ENCODE assay signal across 13 cellular contexts in the genomic region with DNA sequence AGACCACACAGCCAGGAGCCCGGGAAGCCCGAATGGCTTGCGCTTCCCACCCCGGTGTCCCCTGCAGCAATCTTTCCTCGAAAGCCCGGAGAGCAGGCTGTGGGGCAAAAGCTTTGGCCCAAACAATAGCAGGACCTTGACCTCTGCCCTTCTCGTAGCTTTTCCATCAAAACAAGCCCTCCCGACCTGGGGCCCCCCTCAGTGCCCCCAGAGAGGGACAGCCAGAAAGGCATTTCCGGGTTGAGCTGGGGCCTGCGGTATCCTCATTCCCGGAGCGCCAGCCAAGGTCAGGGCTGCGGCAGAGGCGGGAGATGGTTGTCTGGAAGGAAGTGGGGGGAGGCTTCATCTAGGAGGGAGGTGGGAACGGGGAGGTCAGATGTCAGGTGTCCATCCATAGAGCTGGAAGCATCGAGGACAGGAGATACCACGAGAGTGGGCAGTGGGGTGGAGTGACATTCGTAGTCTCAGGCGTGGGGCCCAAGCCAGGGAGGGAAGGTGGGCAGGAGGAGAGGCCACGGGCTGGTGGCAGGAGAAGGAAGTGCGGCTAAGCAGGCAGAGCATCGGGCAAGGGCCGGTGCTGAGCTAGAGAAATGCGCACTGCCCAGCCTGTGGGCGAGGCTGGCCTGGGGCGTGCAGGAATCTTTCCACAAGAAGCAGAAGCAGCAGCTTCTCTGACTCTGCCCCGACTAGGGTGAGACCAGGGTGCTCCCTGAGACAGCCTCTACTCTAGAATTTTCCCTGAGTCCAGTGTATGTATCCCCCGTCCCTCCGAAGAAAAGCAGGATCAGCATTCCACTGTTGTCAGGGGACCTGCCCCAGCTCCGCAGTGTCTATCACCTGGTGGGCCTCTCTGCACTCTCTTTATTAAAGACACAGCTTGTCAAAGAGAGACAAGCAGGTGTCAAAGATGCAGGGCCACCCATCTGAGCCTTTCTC. TPM values are rescaled to one million over a fixed set of nuclear protein-coding genes. Genes with fewer than 3 reads are reported as not detected.
DNase-seq lines count a peak whose midpoint lies in the region; ATAC-seq and TF ChIP-seq lines count a peak whose summit lies in the region.
"Had no signal": no experiment of that assay in that cellular context is flagged by ENCODE, and none has a peak within 500 bp of the region (broad histone marks: within the 10 kb centered on the region; RNA-seq: fewer than 3 reads in every experiment).

No MANE protein-coding gene starts in this region.

- H3K36me3 ChIP-seq in iPS-20b (ENCODE audit: insufficient read depth, low read depth, low read length) (no peaks in the 10 kb centered on the region), sigmoid colon (peaks cover 0 to 31% (median 0%) of the 10 kb centered on the region in 4 donors)
- H3K36me3 ChIP-seq: cardiac muscle cell had no signal

- no peak overlapping the region for H3K4me3 Mint-ChIP-seq in T-helper 17 cell
- H3K4me3 Mint-ChIP-seq in progenitor cell of endocrine pancreas (ENCODE audit: low read depth), result no peak overlapping the region
- H3K4me3 Mint-ChIP-seq: activated naive CD4-positive, alpha-beta T cell treated with anti-CD3 and anti-CD28 coated beads for 36 hours had no signal

- H3K27ac ChIP-seq in iPS-20b (ENCODE audit: low read length), result no peak overlapping the region
- H3K27ac ChIP-seq in sigmoid colon, result peak overlapping the region in 2 of 4 donors; percentile 8 to 11
- no peak overlapping the region for H3K27ac ChIP-seq in caudate nucleus (ENCODE audit: low read depth, low read length)
- H3K27ac ChIP-seq: cardiac muscle cell had no signal

- no peaks in the 10 kb centered on the region for H3K9me3 Mint-ChIP-seq in progenitor cell of endocrine pancreas (ENCODE audit: low read depth)
- H3K9me3 Mint-ChIP-seq: activated naive CD4-positive, alpha-beta T cell treated with anti-CD3 and anti-CD28 coated beads for 36 hours had no signal

- H3K4me1 Mint-ChIP-seq in T-helper 17 cell (peaks cover 9% of the 10 kb centered on the region), progenitor cell of endocrine pancreas (ENCODE audit: low read depth) (peaks cover 10% of the 10 kb centered on the region)

- TF ChIP-seq POLR2A in sigmoid colon (IDR thresholded peaks at IDR 0.05), result no peak

- 36 to 37% methylated on average over 30 of the region's 30 CpGs for WGBS in sigmoid colon, 2 donors

- H3K4me3 ChIP-seq in iPS-20b (ENCODE audit: low read length) (peak overlapping the region; percentile 35; the same call in 1 of the 2 replicates), sigmoid colon (no peak overlapping the region)
- H3K4me3 ChIP-seq: cardiac muscle cell, lung had no signal

- peak; percentile 74 for DNase-seq in ELF-1 (ENCODE audit: low read depth, low spot score)
- no peak for DNase-seq in T-helper 17 cell
- no peak for DNase-seq in progenitor cell of endocrine pancreas (ENCODE audit: low spot score, unreplicated experiment)
- no peak for DNase-seq in sigmoid colon
- DNase-seq in NCI-H526 treated with DMSO at 0.1 percent for 48 hours (lab: John Stamatoyannopoulos, UW), result no peak
- DNase-seq in caudate nucleus (lab: John Stamatoyannopoulos, UW), result no peak
- DNase-seq: activated naive CD4-positive, alpha-beta T cell treated with anti-CD3 and anti-CD28 coated beads for 36 hours; NK-92 treated with Interleukin-12 subunit alpha and Interleukin-12 subunit beta, amount 100 ng/mL, for 24 hours; stimulated activated CD4-positive, alpha-beta T cell treated with anti-CD3 and anti-CD28 coated beads, Interleukin-12 subunit alpha, Interleukin-12 subunit beta, amount 100 ng/mL, for 4 hours had no signal

- TF ChIP-seq EP300 in sigmoid colon (IDR thresholded peaks at IDR 0.05), result no peak

- intact Hi-C loops in sigmoid colon (cut with DNase I), result no loop called here

- H3K27me3 ChIP-seq in iPS-20b (ENCODE audit: insufficient read depth, low read length) (peaks cover 48% of the 10 kb centered on the region), sigmoid colon (peaks cover 0 to 9% (median 6%) of the 10 kb centered on the region in 3 donors)
- H3K27me3 ChIP-seq: cardiac muscle cell had no signal

- no peak for ATAC-seq in T-helper 17 cell
- no peak for ATAC-seq in GM18907 (IDR thresholded peaks at IDR 0.05; ENCODE audit: unreplicated experiment)

- H3K9ac ChIP-seq in iPS-20b (ENCODE audit: low read depth, low read length), result peak overlapping the region; percentile 54; the same call in 1 of the 2 replicates

- H3K4me1 ChIP-seq in iPS-20b (ENCODE audit: insufficient read depth, low read length), result peaks cover 35% of the 10 kb centered on the region
- H3K4me1 ChIP-seq in sigmoid colon, result peaks cover 0 to 19% (median 13%) of the 10 kb centered on the region in 4 donors

- no peaks in the 10 kb centered on the region for H3K36me3 Mint-ChIP-seq in T-helper 17 cell (ENCODE audit: low read depth)
- H3K36me3 Mint-ChIP-seq in progenitor cell of endocrine pancreas (ENCODE audit: insufficient read depth), result peaks cover 9% of the 10 kb centered on the region

- H3K9me3 ChIP-seq in T-helper 17 cell (ENCODE audit: control insufficient read depth, low read length, poor library complexity, severe bottlenecking) (no peaks in the 10 kb centered on the region), iPS-20b (ENCODE audit: insufficient read depth, low read depth, low read length) (0 out of 2 replicates have a peak, but pooled peaks cover 5% of the 10 kb centered on the region), sigmoid colon (no peaks in the 10 kb centered on the region)

- TF ChIP-seq CTCF in progenitor cell of endocrine pancreas (IDR thresholded peaks at IDR 0.05; ENCODE audit: unreplicated experiment) (peak; percentile 12), sigmoid colon (IDR thresholded peaks at IDR 0.05) (no peak)

- H3K27ac Mint-ChIP-seq in T-helper 17 cell, result peak overlapping the region; percentile 70
- peak overlapping the region; percentile 67 for H3K27ac Mint-ChIP-seq in progenitor cell of endocrine pancreas
- H3K27ac Mint-ChIP-seq: activated naive CD4-positive, alpha-beta T cell treated with anti-CD3 and anti-CD28 coated beads for 36 hours had no signal

- H3K27me3 Mint-ChIP-seq in T-helper 17 cell, result peaks cover 21% of the 10 kb centered on the region
- H3K27me3 Mint-ChIP-seq in progenitor cell of endocrine pancreas, result peaks cover 18% of the 10 kb centered on the region

RNA-seq across cellular contexts. Expression of a gene that starts 14.3 kb away (rescaled TPM):
- total RNA-seq in T-helper 17 cell (1 to 10 TPM; 2.8 to 4.4 TPM), progenitor cell of endocrine pancreas (6.7 and 7.1 TPM in 2 replicates), sigmoid colon (1 to 10 TPM; 3.1 to 9.6 (median 7.4) TPM)
- polyA plus RNA-seq in sigmoid colon, result 1 to 10 TPM; 1.4 to 5.5 (median 2.4) TPM
